17 cellular contexts compared by ENCODE assay signal in the genomic region with DNA sequence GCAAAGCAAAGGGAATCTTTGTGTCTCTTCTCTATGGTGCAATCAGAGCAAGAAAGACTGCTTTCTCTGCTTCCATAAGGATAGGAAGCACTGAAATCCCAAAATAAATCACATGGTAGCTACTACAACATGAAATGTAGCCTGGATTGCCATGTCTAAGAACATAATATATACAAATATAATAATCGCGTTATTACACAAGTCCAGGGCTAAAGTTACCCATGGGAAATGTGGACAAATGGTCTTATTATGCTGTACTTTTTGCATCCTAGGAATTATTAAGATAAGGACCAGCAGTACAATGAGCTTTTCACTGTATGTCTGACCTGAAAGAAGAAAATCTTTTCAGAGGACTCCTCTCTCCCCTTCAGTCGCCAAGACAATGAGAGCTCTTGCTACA. TPM values are rescaled to one million over a fixed set of nuclear protein-coding genes. Genes with fewer than 3 reads are reported as not detected.
DNase-seq lines count a peak whose midpoint lies in the region; ATAC-seq lines count a peak whose summit lies in the region.
"Had no signal": no experiment of that assay in that cellular context is flagged by ENCODE, and none has a peak within 500 bp of the region (broad histone marks: within the 10 kb centered on the region; RNA-seq: fewer than 3 reads in every experiment).

No MANE protein-coding gene starts in this region.

- DNase-seq in COLO829 (ENCODE audit: low spot score) (peak; percentile 84), SK-MEL-5 (ENCODE audit: low read depth, low spot score) (peak; percentile 96), DMS153 treated with DMSO at 0.1 percent for 48 hours (lab: John Stamatoyannopoulos, UW; ENCODE audit: unreplicated experiment) (no peak), SKM-1 (lab: John Stamatoyannopoulos, UW; ENCODE audit: unreplicated experiment) (no peak), sciatic nerve (ENCODE audit: low spot score) (no peak)
- DNase-seq: AML-193; CD4-positive, alpha-beta T cell; CD8-positive, alpha-beta T cell; COR-L47; DMS 273 treated with DMSO at 0.1 percent for 48 hours; DMS53; DMS79; DND-41; EL; GDM1 had no signal

- no peak for ATAC-seq in sciatic nerve
- ATAC-seq: A549; CD8-positive, alpha-beta T cell; GM12878 had no signal

- in situ Hi-C loops in SK-MEL-5 (cut with HindIII; ENCODE audit: low pct_unique_long_range_greater_than_20kb, low sequenced_read_pairs), result no loop called here

- intact Hi-C loops in sciatic nerve (cut with DNase I), result no loop called here

RNA-seq across cellular contexts. Expression of a gene that starts 23.5 kb away (rescaled TPM):
- 9.2 and 10.3 TPM in 2 replicates for total RNA-seq in SK-MEL-5 (2014; rRNA removed; shearing (Covaris generic))
- 19.3 and 25.2 TPM in 2 replicates for polyA plus RNA-seq in SK-MEL-5 (2015; cell fraction: cytosol; rRNA removed)
- 25.0 and 25.5 TPM in 2 replicates for polyA plus RNA-seq in SK-MEL-5 (2015; cell fraction: nucleus; rRNA removed)
- total RNA-seq in sciatic nerve, result 63.1 TPM

Comparison
In these comparisons a context has a peak if more than half of its experiments do, and no peak if none do; other contexts are left out.
1. DNase-seq: peak in COLO829 (single experiment) and SK-MEL-5 (single experiment); none in DMS153 treated with DMSO at 0.1 percent for 48 hours (single experiment), SKM-1 (single experiment) and sciatic nerve (single experiment).